Comparison of ENCODE assay signal across 1 cellular context in genomic region chr11:130399196-130399595, GRCh38.
TF ChIP-seq lines count a peak whose summit lies in the region.

No MANE protein-coding gene starts in this region.

TF ChIP-seq in H1, 55 proteins besides CTCF, POLR2A, EP300 and RAD21 (continued from another document):
- no peak for TF ChIP-seq SIN3A (conservative IDR thresholded peaks at IDR 0.05 in 1 of 2, IDR thresholded peaks at IDR 0.05 in 1 of 2; ENCODE audit: low read depth in 1 of 2, low read length in 2 of 2)
- TF ChIP-seq ASH2L (IDR thresholded peaks at IDR 0.05; ENCODE audit: low read length): no peak
